In genomic region chr6:13708679-13709261, GRCh38 we compare ENCODE assay signal across 8 cellular contexts. TPM values are rescaled to one million over a fixed set of nuclear protein-coding genes. Genes with fewer than 3 reads are reported as not detected.
DNase-seq lines count a peak whose midpoint lies in the region; ATAC-seq and TF ChIP-seq lines count a peak whose summit lies in the region.

No MANE protein-coding gene starts in this region.

- H3K27me3 ChIP-seq in adrenal gland (no peaks in the 10 kb centered on the region), right lobe of liver (no peaks in the 10 kb centered on the region), upper lobe of right lung (no peaks in the 10 kb centered on the region)

- peaks cover 7% of the 10 kb centered on the region for H3K36me3 Mint-ChIP-seq in activated naive CD4-positive, alpha-beta T cell treated with anti-CD3 and anti-CD28 coated beads, Interleukin-2, amount 50 U/mL, for 24 hours

- H3K36me3 ChIP-seq in adrenal gland (replicated peaks in 1 of 2), result no peaks in the 10 kb centered on the region
- H3K36me3 ChIP-seq in right lobe of liver, result no peaks in the 10 kb centered on the region
- H3K36me3 ChIP-seq in upper lobe of right lung, result no peaks in the 10 kb centered on the region

- peak overlapping the region; percentile 94 for H3K27ac Mint-ChIP-seq in activated naive CD4-positive, alpha-beta T cell treated with anti-CD3 and anti-CD28 coated beads, Interleukin-2, amount 50 U/mL, for 24 hours

- H3K4me3 ChIP-seq in adrenal gland (peak overlapping the region in 2 of 4 donors; percentile 11 to 93), right lobe of liver (peak overlapping the region; percentile 71 to 81 (median 74)), upper lobe of right lung (peak overlapping the region; percentile 67)

- ATAC-seq in right lobe of liver (no peak), upper lobe of right lung (no peak), GM21381 (IDR thresholded peaks at IDR 0.05; ENCODE audit: unreplicated experiment) (no peak), GM18907 (IDR thresholded peaks at IDR 0.05; ENCODE audit: unreplicated experiment) (no peak)

- H3K4me1 Mint-ChIP-seq in activated naive CD4-positive, alpha-beta T cell treated with anti-CD3 and anti-CD28 coated beads, Interleukin-2, amount 50 U/mL, for 24 hours, result peaks cover 47% of the 10 kb centered on the region

- no peaks in the 10 kb centered on the region for H3K27me3 Mint-ChIP-seq in activated naive CD4-positive, alpha-beta T cell treated with anti-CD3 and anti-CD28 coated beads, Interleukin-2, amount 50 U/mL, for 24 hours

- intact Hi-C loops in adrenal gland (cut with DNase I) (no loop called here), right lobe of liver (cut with DNase I) (no loop called here), upper lobe of right lung (cut with DNase I) (no loop called here)

- DNase-seq in activated naive CD4-positive, alpha-beta T cell (lab: John Stamatoyannopoulos, UW), result no peak
- DNase-seq in adrenal gland (no peak), right lobe of liver (no peak), upper lobe of right lung (no peak), COR-L47 (lab: John Stamatoyannopoulos, UW) (no peak)

- no peaks in the 10 kb centered on the region for H3K9me3 ChIP-seq in adrenal gland (replicated peaks in 1 of 3)
- no peaks in the 10 kb centered on the region for H3K9me3 ChIP-seq in right lobe of liver
- H3K9me3 ChIP-seq in upper lobe of right lung, result no peaks in the 10 kb centered on the region

- peaks cover 16 to 33% of the 10 kb centered on the region in 2 donors for H3K4me1 ChIP-seq in adrenal gland (replicated peaks in 1 of 2)
- peaks cover 0 to 16% (median 6%) of the 10 kb centered on the region in 4 donors for H3K4me1 ChIP-seq in right lobe of liver
- peaks cover 29% of the 10 kb centered on the region for H3K4me1 ChIP-seq in upper lobe of right lung

- TF ChIP-seq POLR2A in adrenal gland (IDR thresholded peaks at IDR 0.05) (no peak), right lobe of liver (IDR thresholded peaks at IDR 0.05) (no peak)

- TF ChIP-seq CTCF in adrenal gland (IDR thresholded peaks at IDR 0.05) (no peak), right lobe of liver (IDR thresholded peaks at IDR 0.05) (no peak), upper lobe of right lung (IDR thresholded peaks at IDR 0.05) (no peak)

- WGBS in adrenal gland, 4 donors, result 3 to 4% (median 3%) methylated on average over 7 of the region's 7 CpGs
- under 1% methylated on average over 7 of the region's 7 CpGs for WGBS in right lobe of liver (ENCODE audit: insufficient coverage, low coverage, low lambda C conversion rate, missing lambda C conversion rate)

- H3K9me3 Mint-ChIP-seq in activated naive CD4-positive, alpha-beta T cell treated with anti-CD3 and anti-CD28 coated beads, Interleukin-2, amount 50 U/mL, for 24 hours, result no peaks in the 10 kb centered on the region

- peak overlapping the region; percentile 94 for H3K4me3 Mint-ChIP-seq in activated naive CD4-positive, alpha-beta T cell treated with anti-CD3 and anti-CD28 coated beads, Interleukin-2, amount 50 U/mL, for 24 hours

- H3K27ac ChIP-seq in adrenal gland (peak overlapping the region in 4 of 5 donors; percentile 47 to 92 (median 71)), right lobe of liver (peak overlapping the region; percentile 14 to 91 (median 73)), upper lobe of right lung (peak overlapping the region; percentile 87)

RNA-seq across cellular contexts. Expression of gene RANBP9, which starts 2.9 kb away (rescaled TPM):
- 10 to 100 TPM; 30.8 to 63.1 (median 37.9) TPM for total RNA-seq in adrenal gland
- polyA plus RNA-seq in adrenal gland, result 10 to 100 TPM; 20.1 to 57.7 (median 26.4) TPM
- total RNA-seq in right lobe of liver, result 10 to 100 TPM; 14.1 to 17.9 (median 15.9) TPM
- total RNA-seq in upper lobe of right lung, result 38.5 TPM
